12 cellular contexts compared by ENCODE assay signal in genomic region chr16:81696136-81696958, GRCh38.
DNase-seq lines count a peak whose midpoint lies in the region; ATAC-seq, FAIRE-seq and TF ChIP-seq lines count a peak whose summit lies in the region.
"Had no signal": no experiment of that assay in that cellular context is flagged by ENCODE, and none has a peak within 500 bp of the region (broad histone marks: within the 10 kb centered on the region; RNA-seq: fewer than 3 reads in every experiment).

No MANE protein-coding gene starts in this region.

- H3K27me3 Mint-ChIP-seq in astrocyte (ENCODE audit: low read depth, unreplicated experiment), result no peaks in the 10 kb centered on the region
- H3K27me3 Mint-ChIP-seq: activated CD4-positive, alpha-beta T cell treated with anti-CD3 and anti-CD28 coated beads, Interleukin-2, amount 10 ng/mL, durations not matched to agents 24 days and 14 days; activated naive CD4-positive, alpha-beta T cell treated with anti-CD3 and anti-CD28 coated beads, Interleukin-2, amount 50 U/mL, for 24 hours had no signal

- DNase-seq in astrocyte (ENCODE audit: low read depth) (no peak), keratinocyte (ENCODE audit: low read depth, low spot score) (no peak), dedifferentiated amniotic fluid mesenchymal stem cell (ENCODE audit: extremely low spot score) (no peak), activated gamma-delta T cell (lab: John Stamatoyannopoulos, UW) (no peak)
- DNase-seq in stimulated activated naive CD8-positive, alpha-beta T cell treated with anti-CD3 and anti-CD28 coated beads, Interleukin-15, Interleukin-2, amounts not matched to agents 100 U/mL and 50 U/mL, for 24 hours, result no peak
- DNase-seq: NCI-H1417 treated with DMSO at 0.1 percent for 48 hours, NCI-H748 treated with DMSO at 0.1 percent for 48 hours had no signal

- peak overlapping the region; percentile 93 for H3K27ac ChIP-seq in OCI-LY1 (ENCODE audit: low read depth, low read length, poor library complexity, severe bottlenecking)
- H3K27ac ChIP-seq in astrocyte (ENCODE audit: low read depth, low read length), result no peak overlapping the region
- peak overlapping the region; percentile 53 for H3K27ac ChIP-seq in keratinocyte (ENCODE audit: control insufficient read depth, insufficient read depth, low read length)

- H3K27ac Mint-ChIP-seq in astrocyte (ENCODE audit: unreplicated experiment), result no peak overlapping the region

- peak; percentile 53 for ATAC-seq in stimulated activated naive CD8-positive, alpha-beta T cell treated with anti-CD3 and anti-CD28 coated beads, Interleukin-15, Interleukin-2, amounts not matched to agents 100 U/mL and 50 U/mL, for 24 hours
- no peak for ATAC-seq in GM19035 (IDR thresholded peaks at IDR 0.05; ENCODE audit: unreplicated experiment)

- H3K9me2 ChIP-seq in OCI-LY1 (ENCODE audit: low read depth, low read length), result no peaks in the 10 kb centered on the region

- no peak overlapping the region for H3K4me3 Mint-ChIP-seq in astrocyte (ENCODE audit: unreplicated experiment)
- H3K4me3 Mint-ChIP-seq: activated CD4-positive, alpha-beta T cell treated with anti-CD3 and anti-CD28 coated beads, Interleukin-2, amount 10 ng/mL, durations not matched to agents 24 days and 14 days; activated naive CD4-positive, alpha-beta T cell treated with anti-CD3 and anti-CD28 coated beads, Interleukin-2, amount 50 U/mL, for 24 hours had no signal

- H3F3A ChIP-seq in OCI-LY1 (ENCODE audit: insufficient read depth, low read length), result no peaks in the 10 kb centered on the region

- FAIRE-seq in astrocyte (lab: Jason Lieb, UNC) (no peak), keratinocyte (lab: Jason Lieb, UNC) (no peak)

- no peak overlapping the region for H3K4me3 ChIP-seq in OCI-LY1 (ENCODE audit: low read depth, low read length, poor library complexity, severe bottlenecking)
- H3K4me3 ChIP-seq in astrocyte (ENCODE audit: insufficient read depth, low read depth, low read length), result no peak overlapping the region
- H3K4me3 ChIP-seq in keratinocyte (ENCODE audit: control insufficient read depth in 2 of 3, extremely low read depth in 1 of 3, insufficient read depth in 2 of 3, low read depth in 1 of 3, low read length in 3 of 3), result no peak overlapping the region

- H2AFZ ChIP-seq in OCI-LY1 (ENCODE audit: low read length) (no peak overlapping the region), astrocyte (ENCODE audit: low read depth, low read length) (no peak overlapping the region), keratinocyte (ENCODE audit: control insufficient read depth, low read length) (no peak overlapping the region)

- H3K9me3 Mint-ChIP-seq in astrocyte (ENCODE audit: unreplicated experiment), result no peaks in the 10 kb centered on the region
- H3K9me3 Mint-ChIP-seq: activated CD4-positive, alpha-beta T cell treated with anti-CD3 and anti-CD28 coated beads, Interleukin-2, amount 10 ng/mL, durations not matched to agents 24 days and 14 days; activated naive CD4-positive, alpha-beta T cell treated with anti-CD3 and anti-CD28 coated beads, Interleukin-2, amount 50 U/mL, for 24 hours had no signal

- H3K9me1 ChIP-seq in keratinocyte (ENCODE audit: control insufficient read depth, extremely low read depth, insufficient read depth, low read length), result peaks cover 4% of the 10 kb centered on the region

- H3K4me1 ChIP-seq in OCI-LY1 (ENCODE audit: insufficient read depth, low read length, severe bottlenecking) (peaks cover 53% of the 10 kb centered on the region), astrocyte (ENCODE audit: insufficient read depth, low read length) (peaks cover 48% of the 10 kb centered on the region), keratinocyte (ENCODE audit: control insufficient read depth, extremely low read depth, insufficient read depth, low read length) (peaks cover 34% of the 10 kb centered on the region)
- H3K4me1 ChIP-seq: Caco-2 had no signal

- H3K4me2 ChIP-seq in OCI-LY1 (ENCODE audit: low read length) (no peak overlapping the region), astrocyte (ENCODE audit: low read length) (no peak overlapping the region), keratinocyte (ENCODE audit: control insufficient read depth, extremely low read depth, insufficient read depth, low read depth, low read length) (peak overlapping the region; percentile 51)

- H4K20me1 ChIP-seq in OCI-LY1 (ENCODE audit: insufficient read depth, low read length) (no peaks in the 10 kb centered on the region), astrocyte (ENCODE audit: insufficient read depth, low read length) (peaks cover 2% of the 10 kb centered on the region), keratinocyte (ENCODE audit: control insufficient read depth, extremely low read depth, insufficient read depth, low read length) (peaks cover 6% of the 10 kb centered on the region)

- H3K27me3 ChIP-seq in OCI-LY1 (ENCODE audit: insufficient read depth, low read length), result no peaks in the 10 kb centered on the region
- H3K27me3 ChIP-seq in astrocyte (ENCODE audit: insufficient read depth, low read length), result no peaks in the 10 kb centered on the region
- H3K27me3 ChIP-seq in keratinocyte (ENCODE audit: control insufficient read depth, extremely low read depth, insufficient read depth, low read length), result no peaks in the 10 kb centered on the region

- H3K9me3 ChIP-seq in OCI-LY1 (ENCODE audit: low read length) (no peaks in the 10 kb centered on the region), astrocyte (ENCODE audit: insufficient read depth, low read depth, low read length) (no peaks in the 10 kb centered on the region), keratinocyte (ENCODE audit: control insufficient read depth, low read depth, low read length) (no peaks in the 10 kb centered on the region)
- H3K9me3 ChIP-seq: Caco-2 had no signal

- dilution Hi-C loops in keratinocyte (cut with MboI; ENCODE audit: extremely low pct_ligation_motif_present, low sequenced_read_pairs), result no loop called here

- H3K4me1 Mint-ChIP-seq in astrocyte (ENCODE audit: low read depth, unreplicated experiment), result peaks cover 20% of the 10 kb centered on the region
- H3K4me1 Mint-ChIP-seq: activated naive CD4-positive, alpha-beta T cell treated with anti-CD3 and anti-CD28 coated beads, Interleukin-2, amount 50 U/mL, for 24 hours had no signal

- H3K36me3 ChIP-seq in OCI-LY1 (ENCODE audit: insufficient read depth, low read length), result peaks cover 64% of the 10 kb centered on the region
- no peaks in the 10 kb centered on the region for H3K36me3 ChIP-seq in astrocyte (ENCODE audit: insufficient read depth, low read length)
- H3K36me3 ChIP-seq in keratinocyte (ENCODE audit: control insufficient read depth in 2 of 2, extremely low read depth in 1 of 2, insufficient read depth in 2 of 2, low read length in 2 of 2), result peaks cover 35 to 58% of the 10 kb centered on the region in 2 experiments

- TF ChIP-seq CTCF in OCI-LY1 (IDR thresholded peaks at IDR 0.05; ENCODE audit: low read length) (no peak), astrocyte (IDR thresholded peaks at IDR 0.05; ENCODE audit: insufficient read depth, low read depth, low read length) (no peak), keratinocyte (optimal IDR thresholded peaks at IDR 0.05 in 1 of 3, IDR thresholded peaks at IDR 0.05 in 1 of 3, conservative IDR thresholded peaks at IDR 0.05 in 1 of 3; ENCODE audit: extremely low read depth in 1 of 3, insufficient read depth in 2 of 3, low read length in 3 of 3) (no peak)

- no peak overlapping the region; the same call in 1 of the 2 replicates for H3K9ac ChIP-seq in OCI-LY1 (ENCODE audit: low read length)
- H3K9ac ChIP-seq in astrocyte (ENCODE audit: low read length), result peak overlapping the region; percentile 82
- peak overlapping the region; percentile 37 for H3K9ac ChIP-seq in keratinocyte (ENCODE audit: control insufficient read depth, extremely low read depth, insufficient read depth, low read length)

- H3K79me2 ChIP-seq in OCI-LY1 (ENCODE audit: insufficient read depth, low read length) (no peaks in the 10 kb centered on the region), astrocyte (ENCODE audit: insufficient read depth, low read length) (peaks cover 5% of the 10 kb centered on the region), keratinocyte (ENCODE audit: control insufficient read depth, insufficient read depth, low read length) (no peaks in the 10 kb centered on the region)

- H3K36me3 Mint-ChIP-seq in astrocyte (ENCODE audit: low read depth, unreplicated experiment), result peaks cover 45% of the 10 kb centered on the region
